Comparison of ENCODE assay signal across 14 cellular contexts in the genomic region with DNA sequence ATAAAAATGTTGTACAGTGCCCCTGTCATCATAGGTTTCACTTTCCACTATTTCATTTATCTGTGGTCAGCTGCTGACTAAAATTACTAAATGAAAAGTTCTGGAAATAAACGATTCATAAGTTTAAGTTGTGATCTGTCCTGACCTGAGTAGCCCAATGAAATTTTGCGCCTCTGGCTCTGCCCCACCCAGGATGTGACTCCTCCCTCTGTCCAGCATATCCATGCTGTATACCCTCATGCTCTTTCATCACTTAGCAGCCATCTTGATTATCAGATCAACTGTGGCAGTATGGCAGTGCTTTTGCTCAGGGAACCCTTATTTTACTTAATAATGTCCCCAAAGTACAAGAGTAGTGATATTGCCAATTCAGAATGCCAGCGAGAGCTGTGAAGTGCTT.
"Had no signal": no experiment of that assay in that cellular context is flagged by ENCODE, and none has a peak within 500 bp of the region (broad histone marks: within the 10 kb centered on the region; RNA-seq: fewer than 3 reads in every experiment).

No MANE protein-coding gene starts in this region.

- H3K9me3 Mint-ChIP-seq: dendritic cell treated with granulocyte-macrophage colony-stimulating factor and Interleukin-4, amounts not matched to agents 40 ng/mL and 50 ng/mL, for 4 days had no signal

- H3K27ac ChIP-seq: left ventricle myocardium inferior, pancreas, sigmoid colon, spleen had no signal

- H3K27ac Mint-ChIP-seq: dendritic cell treated with granulocyte-macrophage colony-stimulating factor and Interleukin-4, amounts not matched to agents 40 ng/mL and 50 ng/mL, for 4 days had no signal

- H3K36me3 ChIP-seq: left ventricle myocardium inferior, pancreas, sigmoid colon, spleen had no signal

- ATAC-seq: mucosa of descending colon; naive thymus-derived CD4-positive, alpha-beta T cell; pancreas had no signal

- H3K9me3 ChIP-seq: left ventricle myocardium inferior, mucosa of descending colon, pancreas, sigmoid colon, spleen had no signal

- H3K27me3 Mint-ChIP-seq: dendritic cell treated with granulocyte-macrophage colony-stimulating factor and Interleukin-4, amounts not matched to agents 40 ng/mL and 50 ng/mL, for 4 days; naive thymus-derived CD4-positive, alpha-beta T cell had no signal

- H3K4me3 ChIP-seq: left ventricle myocardium inferior, mucosa of descending colon, pancreas, sigmoid colon, spleen had no signal

- H3K4me1 ChIP-seq: left ventricle myocardium inferior, pancreas, sigmoid colon, spleen had no signal

- DNase-seq: activated CD4-positive, CD25-positive, alpha-beta regulatory T cell; activated CD8-positive, alpha-beta memory T cell treated with anti-CD3 and anti-CD28 coated beads, Interleukin-2, amount 50 U/mL, for 48 hours; activated effector memory CD4-positive, alpha-beta T cell treated with Interleukin-2 at 50 U/mL for 16 hours; effector memory CD4-positive, alpha-beta T cell; foreskin fibroblast; hippocampal formation; kidney; left ventricle myocardium inferior; mucosa of descending colon; naive thymus-derived CD4-positive, alpha-beta T cell; pancreas; sigmoid colon; spleen had no signal

- H3K4me3 Mint-ChIP-seq: dendritic cell treated with granulocyte-macrophage colony-stimulating factor and Interleukin-4, amounts not matched to agents 40 ng/mL and 50 ng/mL, for 4 days; naive thymus-derived CD4-positive, alpha-beta T cell had no signal

- H3K27me3 ChIP-seq: pancreas, sigmoid colon, spleen had no signal
